Comparison of ENCODE assay signal across 24 cellular contexts in the genomic region with DNA sequence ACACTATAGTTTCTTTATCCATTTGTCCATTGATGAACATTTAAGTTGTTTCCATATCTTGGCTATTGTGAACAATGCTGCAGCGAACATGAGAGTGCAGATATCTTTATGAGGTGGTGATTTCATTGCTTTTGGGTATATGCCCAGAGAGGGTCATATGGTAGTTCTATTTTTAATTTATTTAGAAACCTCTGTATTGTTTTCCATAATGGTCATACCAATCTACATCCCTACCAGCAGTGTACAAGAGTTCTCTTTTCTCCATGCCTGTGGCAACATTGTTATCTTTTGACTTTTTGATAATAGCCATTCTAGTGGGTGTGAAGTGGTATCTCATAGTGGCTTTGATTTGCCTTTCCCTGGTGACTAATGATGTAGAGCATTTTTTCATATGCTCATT. TPM values are rescaled to one million over a fixed set of nuclear protein-coding genes. Genes with fewer than 3 reads are reported as not detected.
DNase-seq lines count a peak whose midpoint lies in the region; ATAC-seq, FAIRE-seq and TF ChIP-seq lines count a peak whose summit lies in the region.
"Had no signal": no experiment of that assay in that cellular context is flagged by ENCODE, and none has a peak within 500 bp of the region (broad histone marks: within the 10 kb centered on the region; RNA-seq: fewer than 3 reads in every experiment).

No MANE protein-coding gene starts in this region.

- ATAC-seq in A549: no peak
- no peak for ATAC-seq in pancreas

- CTCF ChIA-PET in A549 (lab: Yijun Ruan, JAX): no interaction called here

- POLR2A ChIA-PET in A549 (lab: Yijun Ruan, JAX): no interaction called here

- 0% methylated on average over 1 of the region's 1 CpG for WGBS in A549 (ENCODE audit: missing lambda C conversion rate)
- WGBS in pancreas, 2 donors: 52 to 82% methylated on average over 1 of the region's 1 CpG

- TF ChIP-seq CTCF in A549 (IDR thresholded peaks at IDR 0.05) (no peak), choroid plexus epithelial cell (conservative IDR thresholded peaks at IDR 0.05; ENCODE audit: low read depth, low read length) (no peak), pancreas (IDR thresholded peaks at IDR 0.05) (no peak)

- no peak overlapping the region for H3K9ac ChIP-seq in Karpas-422 (ENCODE audit: low read length)
- H3K9ac ChIP-seq: BLaER1 treated with 17β-estradiol and CSF1 and Interleukin-3, amounts not matched to agents 10 nM and 100 nM had no signal

- H3K4me2 ChIP-seq in A549 (no peak overlapping the region), Karpas-422 (ENCODE audit: low read depth, low read length, poor library complexity, severe bottlenecking) (no peak overlapping the region)
- H3K4me2 ChIP-seq: BLaER1 treated with 17β-estradiol and CSF1 and Interleukin-3, amounts not matched to agents 10 nM and 100 nM had no signal

- H3K27ac ChIP-seq in A549 (no peak overlapping the region), pancreas (no peak overlapping the region), Karpas-422 (ENCODE audit: low read length) (no peak overlapping the region)
- H3K27ac ChIP-seq: 22Rv1; BLaER1 treated with 17β-estradiol and CSF1 and Interleukin-3, amounts not matched to agents 10 nM and 100 nM had no signal

- TF ChIP-seq EP300 in A549 (IDR thresholded peaks at IDR 0.05): no peak

- no peak for TF ChIP-seq POLR2A in A549 (IDR thresholded peaks at IDR 0.05; ENCODE audit: low read length)

- no peaks in the 10 kb centered on the region for H3K9me2 ChIP-seq in Karpas-422 (replicated peaks; ENCODE audit: insufficient read depth, low read length)

- no peak overlapping the region for H2AFZ ChIP-seq in Karpas-422 (ENCODE audit: low read length)

- H3K36me3 ChIP-seq in pancreas (no peaks in the 10 kb centered on the region), Karpas-422 (ENCODE audit: insufficient read depth, low read length) (no peaks in the 10 kb centered on the region)
- H3K36me3 ChIP-seq: BE2C; BLaER1 treated with 17β-estradiol and CSF1 and Interleukin-3, amounts not matched to agents 10 nM and 100 nM; HAP-1 had no signal

- peak; percentile 76 for FAIRE-seq in A549 (lab: Jason Lieb, UNC)
- FAIRE-seq in pancreas (lab: Jason Lieb, UNC): peak; percentile 61
- FAIRE-seq: A204.1, D721Med, G401.6, GM12892, H54 had no signal

- TF ChIP-seq RAD21 in A549 (conservative IDR thresholded peaks at IDR 0.05 in 1 of 2, IDR thresholded peaks at IDR 0.05 in 1 of 2): no peak

- no peaks in the 10 kb centered on the region for H3K79me2 ChIP-seq in Karpas-422 (ENCODE audit: low read length)

- H3K9me3 ChIP-seq in A549 (no peaks in the 10 kb centered on the region), pancreas (no peaks in the 10 kb centered on the region), Karpas-422 (ENCODE audit: low read length) (peaks cover 2% of the 10 kb centered on the region; the same call in 1 of the 2 replicates)
- H3K9me3 ChIP-seq: BE2C, HAP-1 had no signal

- intact Hi-C loops in pancreas (cut with DNase I): no loop called here

- H4K20me1 ChIP-seq in Karpas-422 (ENCODE audit: insufficient read depth, low read depth, low read length): no peaks in the 10 kb centered on the region
- H4K20me1 ChIP-seq: BLaER1 treated with 17β-estradiol and CSF1 and Interleukin-3, amounts not matched to agents 10 nM and 100 nM had no signal

- H3K4me3 ChIP-seq in A549 (no peak overlapping the region), choroid plexus epithelial cell (ENCODE audit: low read depth, low read length) (no peak overlapping the region), pancreas (no peak overlapping the region), Karpas-422 (ENCODE audit: low read length) (no peak overlapping the region)
- H3K4me3 ChIP-seq: BLaER1 treated with 17β-estradiol and CSF1 and Interleukin-3, amounts not matched to agents 10 nM and 100 nM; HAP-1 had no signal

- H3K4me1 ChIP-seq in A549 (no peaks in the 10 kb centered on the region), pancreas (no peaks in the 10 kb centered on the region), Karpas-422 (ENCODE audit: low read length) (no peaks in the 10 kb centered on the region)
- H3K4me1 ChIP-seq: BE2C; BLaER1 treated with 17β-estradiol and CSF1 and Interleukin-3, amounts not matched to agents 10 nM and 100 nM; HAP-1 had no signal

- peak; percentile 19 for DNase-seq in DMS 273 (lab: John Stamatoyannopoulos, UW; ENCODE audit: unreplicated experiment)
- DNase-seq in DMS 273 treated with DMSO at 0.1 percent for 48 hours (lab: John Stamatoyannopoulos, UW): no peak
- DNase-seq in A549 (ENCODE audit: low read depth in 1 of 2, low spot score in 1 of 2): no peak
- DNase-seq in choroid plexus epithelial cell (ENCODE audit: low read depth): peak; percentile 1
- no peak for DNase-seq in pancreas
- DNase-seq in Karpas-422: no peak
- DNase-seq in activated effector memory CD4-positive, alpha-beta T cell treated with Interleukin-2 at 50 U/mL for 16 hours: no peak
- DNase-seq: ACHN; AML-193; BE2C; CD4-positive, alpha-beta T cell; CD8-positive, alpha-beta memory T cell; DMS153; DND-41; GOT3; HFFc6 had no signal

- H3K27me3 ChIP-seq in pancreas: no peaks in the 10 kb centered on the region
- no peaks in the 10 kb centered on the region for H3K27me3 ChIP-seq in Karpas-422 (ENCODE audit: low read length)
- H3K27me3 ChIP-seq: BE2C had no signal

TF ChIP-seq in A549, 52 proteins besides CTCF, POLR2A, EP300 and RAD21:
- TF ChIP-seq SREBF2 (IDR thresholded peaks at IDR 0.05) (no peak), MAFK (IDR thresholded peaks at IDR 0.05; ENCODE audit: partially characterized antibody) (no peak), BHLHE40 (IDR thresholded peaks at IDR 0.05; ENCODE audit: low read depth, low read length) (no peak), JUNB (IDR thresholded peaks at IDR 0.05) (no peak), ZC3H11A (IDR thresholded peaks at IDR 0.05) (no peak), KDM1A (IDR thresholded peaks at IDR 0.05; ENCODE audit: low read depth) (no peak)
- TF ChIP-seq, protein P1, sequence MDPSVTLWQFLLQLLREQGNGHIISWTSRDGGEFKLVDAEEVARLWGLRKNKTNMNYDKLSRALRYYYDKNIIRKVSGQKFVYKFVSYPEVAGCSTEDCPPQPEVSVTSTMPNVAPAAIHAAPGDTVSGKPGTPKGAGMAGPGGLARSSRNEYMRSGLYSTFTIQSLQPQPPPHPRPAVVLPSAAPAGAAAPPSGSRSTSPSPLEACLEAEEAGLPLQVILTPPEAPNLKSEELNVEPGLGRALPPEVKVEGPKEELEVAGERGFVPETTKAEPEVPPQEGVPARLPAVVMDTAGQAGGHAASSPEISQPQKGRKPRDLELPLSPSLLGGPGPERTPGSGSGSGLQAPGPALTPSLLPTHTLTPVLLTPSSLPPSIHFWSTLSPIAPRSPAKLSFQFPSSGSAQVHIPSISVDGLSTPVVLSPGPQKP (IDR thresholded peaks at IDR 0.05; ENCODE audit: low read depth, low read length): no peak

RNA-seq across cellular contexts. Expression of a gene that starts 48.8 kb away (rescaled TPM):
- polyA plus RNA-seq in A549 (2011; rRNA removed) (0.25 and 0.34 TPM in 2 replicates), A549 (2017; fragmentation: RNase III; extraction: RNeasy Plus Mini Kit Qiagen cat#74134 plus additional on column Dnase treatment) (0.16 to 0.26 TPM (median 0.20 TPM) in 3 replicates), pancreas (1 to 10 TPM; 1.7 to 1.9 TPM)
- 0.17 and 0.36 TPM in 2 replicates for polyA plus RNA-seq in A549 (2012; cell fraction: cytosol; rRNA removed)
- 0.36 and 0.45 TPM in 2 replicates for polyA plus RNA-seq in A549 (2012; cell fraction: nucleus; rRNA removed)
- 0.17 and 0.44 TPM in 2 replicates for polyA minus RNA-seq in A549 (2011; rRNA and poly(A)+ RNA removed)
- 1 to 10 TPM; 3.6 to 5.1 (median 3.9) TPM for total RNA-seq in pancreas
- not detected in 2 replicates for total RNA-seq in Karpas-422 (2014; rRNA removed; shearing (Covaris generic); ENCODE audit: low replicate concordance)

Comparison
In these comparisons a context has a peak if more than half of its experiments do, and no peak if none do; other contexts are left out.
1. DNase-seq: peak in DMS 273 (single experiment) and choroid plexus epithelial cell (single experiment); none in DMS 273 treated with DMSO at 0.1 percent for 48 hours (single experiment), A549 (0 of 2), pancreas (0 of 6), Karpas-422 (single experiment) and activated effector memory CD4-positive, alpha-beta T cell treated with Interleukin-2 at 50 U/mL for 16 hours (single experiment).